Comparison of ENCODE assay signal across 21 cellular contexts in the genomic region with DNA sequence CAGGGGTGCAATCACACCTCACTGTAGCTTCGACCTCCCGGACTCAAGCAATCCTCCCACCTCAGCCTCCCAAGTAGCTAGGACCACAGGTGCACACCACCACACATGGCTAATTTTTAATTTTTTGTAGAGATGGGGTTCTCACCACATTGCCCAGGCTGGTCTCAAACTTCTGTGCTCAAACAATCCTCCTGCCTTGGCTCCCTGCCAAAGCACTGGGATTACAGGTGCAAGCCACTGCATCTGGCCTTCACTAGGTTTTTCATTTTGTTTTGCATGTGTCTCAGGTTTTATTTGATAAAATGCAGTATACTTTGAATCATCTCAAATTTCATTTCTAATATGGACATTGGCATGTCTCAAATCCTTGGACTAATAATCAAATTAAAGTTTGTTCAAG.
DNase-seq lines count a peak whose midpoint lies in the region; ATAC-seq and TF ChIP-seq lines count a peak whose summit lies in the region.
"Had no signal": no experiment of that assay in that cellular context is flagged by ENCODE, and none has a peak within 500 bp of the region (broad histone marks: within the 10 kb centered on the region; RNA-seq: fewer than 3 reads in every experiment).

No MANE protein-coding gene starts in this region.

- H3K27ac Mint-ChIP-seq in activated CD4-positive, alpha-beta T cell treated with anti-CD3 and anti-CD28 coated beads for 36 hours, result no peak overlapping the region
- H3K27ac Mint-ChIP-seq: CD4-positive, alpha-beta T cell; IgD-negative memory B cell had no signal

- H3K4me1 ChIP-seq in body of pancreas, result peaks cover 25% of the 10 kb centered on the region
- no peaks in the 10 kb centered on the region for H3K4me1 ChIP-seq in mesendoderm (ENCODE audit: control insufficient read depth, low read depth, low read length)

- TF ChIP-seq CTCF in body of pancreas (IDR thresholded peaks at IDR 0.05), result no peak

- no peak overlapping the region for H2BK120ac ChIP-seq in mesendoderm (ENCODE audit: low read depth, low read length)

- no peak overlapping the region for H2AK5ac ChIP-seq in mesendoderm (ENCODE audit: low read length)

- H3K27ac ChIP-seq in body of pancreas, result no peak overlapping the region
- H3K27ac ChIP-seq in mesendoderm (ENCODE audit: low read depth, low read length), result no peak overlapping the region
- H3K27ac ChIP-seq: BLaER1 treated with 17β-estradiol and CSF1 and Interleukin-3, amounts not matched to agents 10 nM and 100 nM; HL-60; RWPE1 had no signal

- H3K9me3 ChIP-seq in body of pancreas, result no peaks in the 10 kb centered on the region

- H3K4me3 ChIP-seq in body of pancreas (no peak overlapping the region), mesendoderm (ENCODE audit: low read length) (no peak overlapping the region)
- H3K4me3 ChIP-seq: BLaER1 treated with 17β-estradiol and CSF1 and Interleukin-3, amounts not matched to agents 10 nM and 100 nM had no signal

- H3K27me3 ChIP-seq in body of pancreas (no peaks in the 10 kb centered on the region), mesendoderm (ENCODE audit: insufficient read depth, low read length, poor library complexity) (no peaks in the 10 kb centered on the region)
- H3K27me3 ChIP-seq: BLaER1 treated with 17β-estradiol and CSF1 and Interleukin-3, amounts not matched to agents 10 nM and 100 nM had no signal

- DNase-seq in NCI-H2029 (lab: John Stamatoyannopoulos, UW) (peak; percentile 6), NCI-H2029 treated with DMSO at 0.1 percent for 48 hours (lab: John Stamatoyannopoulos, UW) (no peak), COLO668 (lab: John Stamatoyannopoulos, UW; ENCODE audit: unreplicated experiment) (peak; percentile 45), NCI-H345 (lab: John Stamatoyannopoulos, UW) (peak; percentile 6), body of pancreas (peak; percentile 19 to 71 (median 38)), mesendoderm (no peak)
- DNase-seq in activated CD4-positive, alpha-beta T cell treated with anti-CD3 and anti-CD28 coated beads for 36 hours, result no peak
- DNase-seq: CD4-positive, alpha-beta T cell; COR-L47; NCI-H1092 treated with DMSO at 0.1 percent for 48 hours; NCI-H1436; NCI-H1930; NCI-H2171 treated with DMSO at 0.1 percent for 48 hours; NCI-H446; NCI-H524 treated with DMSO at 0.1 percent for 48 hours; T-helper 1 cell had no signal

- no peak for ATAC-seq in body of pancreas
- no peak for ATAC-seq in activated CD4-positive, alpha-beta T cell treated with anti-CD3 and anti-CD28 coated beads for 36 hours
- ATAC-seq: HCT116 had no signal

- intact Hi-C loops in body of pancreas (cut with DNase I), result no loop called here
- intact Hi-C loops in activated CD4-positive, alpha-beta T cell treated with anti-CD3 and anti-CD28 coated beads for 36 hours (cut with DNase I, micrococcal nuclease), result no loop called here

- H3K4me3 Mint-ChIP-seq in activated CD4-positive, alpha-beta T cell treated with anti-CD3 and anti-CD28 coated beads for 36 hours, result no peak overlapping the region
- H3K4me3 Mint-ChIP-seq: CD4-positive, alpha-beta T cell; IgD-negative memory B cell had no signal

- H3K4me1 Mint-ChIP-seq in activated CD4-positive, alpha-beta T cell treated with anti-CD3 and anti-CD28 coated beads for 36 hours, result peaks cover 10% of the 10 kb centered on the region
- H3K4me1 Mint-ChIP-seq: IgD-negative memory B cell had no signal

- H3K4ac ChIP-seq in mesendoderm (ENCODE audit: low read depth, low read length), result no peak overlapping the region

- H2BK5ac ChIP-seq in mesendoderm (ENCODE audit: low read length), result no peak overlapping the region

- no peak overlapping the region for H3K4me2 ChIP-seq in mesendoderm (ENCODE audit: low read length)

- H3K56ac ChIP-seq in mesendoderm (ENCODE audit: low read length), result no peak overlapping the region

- H3K18ac ChIP-seq in mesendoderm (ENCODE audit: low read length), result no peak overlapping the region

- H3K27me3 Mint-ChIP-seq in activated CD4-positive, alpha-beta T cell treated with anti-CD3 and anti-CD28 coated beads for 36 hours, result no peaks in the 10 kb centered on the region
- H3K27me3 Mint-ChIP-seq: CD4-positive, alpha-beta T cell; IgD-negative memory B cell had no signal

- WGBS in body of pancreas, 2 donors, result 100% methylated on average over 2 of the region's 2 CpGs
- no CpG with 5 or more reads among the region's 2 CpGs for WGBS in mesendoderm (ENCODE audit: extremely low coverage, insufficient coverage, low lambda C conversion rate)

- no peak overlapping the region for H4K5ac ChIP-seq in mesendoderm (ENCODE audit: low read length)

- no peaks in the 10 kb centered on the region for H3K9me3 Mint-ChIP-seq in activated CD4-positive, alpha-beta T cell treated with anti-CD3 and anti-CD28 coated beads for 36 hours (ENCODE audit: low read depth)

- no peak overlapping the region for H3K23ac ChIP-seq in mesendoderm (ENCODE audit: low read length)

- CTCF ChIA-PET in activated CD4-positive, alpha-beta T cell treated with anti-CD3 and anti-CD28 coated beads for 36 hours (lab: Charles Lee), result interaction anchor here (1.2 to 1.5 kb wide), 3 partner anchors 13 to 128 kb away, joined by 4 to 6 read pairs (median 4); no protein-coding TSS in a partner anchor

- H3K36me3 ChIP-seq in body of pancreas (replicated peaks in 1 of 2; ENCODE audit: insufficient read depth in 1 of 2, low read depth in 2 of 2) (no peaks in the 10 kb centered on the region), mesendoderm (ENCODE audit: control insufficient read depth, insufficient read depth, low read length) (no peaks in the 10 kb centered on the region)

- H3K79me2 ChIP-seq in mesendoderm (ENCODE audit: control insufficient read depth, insufficient read depth, low read length), result no peaks in the 10 kb centered on the region

- no peaks in the 10 kb centered on the region for H3K79me1 ChIP-seq in mesendoderm (ENCODE audit: low read length)

- H3K9ac ChIP-seq in mesendoderm (ENCODE audit: low read length), result no peak overlapping the region
- H3K9ac ChIP-seq: BLaER1 treated with 17β-estradiol and CSF1 and Interleukin-3, amounts not matched to agents 10 nM and 100 nM had no signal

- no peak overlapping the region for H2BK15ac ChIP-seq in mesendoderm (replicated peaks; ENCODE audit: low read depth)

- no peak for TF ChIP-seq POLR2A in body of pancreas (IDR thresholded peaks at IDR 0.05)

- H4K8ac ChIP-seq in mesendoderm (ENCODE audit: low read depth, low read length), result no peak overlapping the region

- POLR2A ChIA-PET in activated CD4-positive, alpha-beta T cell treated with anti-CD3 and anti-CD28 coated beads for 36 hours (lab: Charles Lee), result no interaction called here

- H3K36me3 Mint-ChIP-seq in activated CD4-positive, alpha-beta T cell treated with anti-CD3 and anti-CD28 coated beads for 36 hours (ENCODE audit: low read depth), result peaks cover 9% of the 10 kb centered on the region
- H3K36me3 Mint-ChIP-seq: IgD-negative memory B cell had no signal

Comparison
In these comparisons a context has a peak if more than half of its experiments do, and no peak if none do; other contexts are left out.
1. DNase-seq: peak in NCI-H2029 (single experiment), COLO668 (single experiment), NCI-H345 (single experiment) and body of pancreas (4 of 4); none in NCI-H2029 treated with DMSO at 0.1 percent for 48 hours (single experiment), mesendoderm (single experiment) and activated CD4-positive, alpha-beta T cell treated with anti-CD3 and anti-CD28 coated beads for 36 hours (single experiment).